8 cellular contexts compared by ENCODE assay signal in the genomic region with DNA sequence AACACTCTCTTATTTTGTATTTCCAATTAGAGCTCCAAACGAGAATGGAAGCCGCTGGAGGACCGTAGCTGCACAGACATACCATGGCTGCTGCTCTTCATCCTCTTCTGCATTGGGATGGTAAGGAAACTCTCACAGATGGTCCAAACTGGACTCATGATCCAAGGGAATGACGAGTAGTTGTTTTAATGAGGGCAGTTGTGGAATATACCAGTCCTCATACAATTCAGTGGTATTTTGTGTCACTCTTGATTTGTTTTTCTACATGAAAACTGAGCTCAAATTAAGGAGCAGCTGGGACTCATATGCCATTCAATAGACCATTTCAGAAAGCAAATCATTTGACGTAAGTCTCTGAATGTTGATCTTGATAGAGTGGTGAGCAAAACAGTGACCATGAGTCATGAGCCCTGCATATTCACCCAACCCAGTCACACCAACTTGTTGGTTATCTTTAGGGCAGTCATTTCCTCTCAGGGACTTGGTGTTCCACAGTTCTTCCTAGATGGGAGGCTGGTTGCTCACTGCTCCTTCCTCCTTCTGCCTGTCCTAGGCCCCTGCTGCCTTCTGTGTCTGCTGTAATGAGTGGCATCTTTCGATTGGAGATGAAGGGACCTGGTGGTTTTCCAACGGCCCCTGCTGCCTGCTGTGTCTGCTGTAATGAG. TPM values are rescaled to one million over a fixed set of nuclear protein-coding genes. Genes with fewer than 3 reads are reported as not detected.
DNase-seq lines count a peak whose midpoint lies in the region; ATAC-seq and TF ChIP-seq lines count a peak whose summit lies in the region.

No MANE protein-coding gene starts in this region.

- no peak overlapping the region for H3K4me2 ChIP-seq in Karpas-422 (ENCODE audit: low read depth, low read length, poor library complexity, severe bottlenecking)

- H3K9me2 ChIP-seq in Karpas-422 (replicated peaks; ENCODE audit: insufficient read depth, low read length), result no peaks in the 10 kb centered on the region

- in situ Hi-C loops in KBM-7 (cut with MboI; ENCODE audit: low pct_unique_long_range_greater_than_20kb, low sequenced_read_pairs), result no loop called here

- no peak overlapping the region for H3K9ac ChIP-seq in Karpas-422 (ENCODE audit: low read length)

- ATAC-seq in mucosa of descending colon (peak; percentile 98), HG03175 (IDR thresholded peaks at IDR 0.05; ENCODE audit: unreplicated experiment) (no peak)

- no peak overlapping the region for H2AFZ ChIP-seq in Karpas-422 (ENCODE audit: low read length)

- CTCF ChIA-PET in BJ (lab: Yijun Ruan, JAX), result no interaction called here

- H3K4me3 ChIP-seq in BJ (ENCODE audit: low read depth, low read length), result no peak overlapping the region
- H3K4me3 ChIP-seq in mucosa of descending colon, result no peak overlapping the region
- H3K4me3 ChIP-seq in Karpas-422 (ENCODE audit: low read length), result no peak overlapping the region

- no peaks in the 10 kb centered on the region for H3K79me2 ChIP-seq in Karpas-422 (ENCODE audit: low read length)

- H4K20me1 ChIP-seq in Karpas-422 (ENCODE audit: insufficient read depth, low read depth, low read length), result no peaks in the 10 kb centered on the region

- no peaks in the 10 kb centered on the region for H3K4me1 ChIP-seq in mucosa of descending colon (ENCODE audit: low read depth)
- no peaks in the 10 kb centered on the region for H3K4me1 ChIP-seq in Karpas-422 (ENCODE audit: low read length)

- H3K36me3 ChIP-seq in BJ (ENCODE audit: control insufficient read depth, insufficient read depth, low read length), result no peaks in the 10 kb centered on the region; the same call in 1 of the 2 replicates
- H3K36me3 ChIP-seq in mucosa of descending colon (ENCODE audit: low read depth), result no peaks in the 10 kb centered on the region
- no peaks in the 10 kb centered on the region for H3K36me3 ChIP-seq in Karpas-422 (ENCODE audit: insufficient read depth, low read length)

- POLR2A ChIA-PET in BJ (lab: Charles Lee), result no interaction called here

- H3K27ac ChIP-seq in cingulate gyrus (ENCODE audit: low read depth, low read length), result peak overlapping the region; percentile 88
- no peak overlapping the region for H3K27ac ChIP-seq in Karpas-422 (ENCODE audit: low read length)

- intact Hi-C loops in mucosa of descending colon (cut with DNase I, micrococcal nuclease), result no loop called here

- peak; percentile 60 for DNase-seq in BJ (ENCODE audit: low read depth)
- DNase-seq in KBM-7, result peak; percentile 32
- no peak for DNase-seq in mucosa of descending colon
- DNase-seq in COR-L47 (lab: John Stamatoyannopoulos, UW), result no peak
- no peak for DNase-seq in cortex of kidney (lab: John Stamatoyannopoulos, UW)
- DNase-seq in Karpas-422, result no peak

- H3K9me3 ChIP-seq in mucosa of descending colon (no peaks in the 10 kb centered on the region), Karpas-422 (ENCODE audit: low read length) (no peaks in the 10 kb centered on the region)

- H3K27me3 ChIP-seq in BJ (ENCODE audit: control insufficient read depth, insufficient read depth, low read length) (no peaks in the 10 kb centered on the region), Karpas-422 (ENCODE audit: low read length) (no peaks in the 10 kb centered on the region)

- TF ChIP-seq CTCF in BJ (IDR thresholded peaks at IDR 0.05; ENCODE audit: insufficient read depth, low read depth, low read length), result no peak
- no peak for TF ChIP-seq CTCF in mucosa of descending colon (IDR thresholded peaks at IDR 0.05)

RNA-seq across cellular contexts. Expression of gene SLC44A1, which starts 54.9 kb away (rescaled TPM):
- polyA plus RNA-seq in BJ (2011; rRNA removed), result 6.6 and 15.3 TPM in 2 replicates
- 16.0 and 24.2 TPM in 2 replicates for polyA minus RNA-seq in BJ (2011; rRNA and poly(A)+ RNA removed)
- total RNA-seq in mucosa of descending colon, result 100 to 1,000 TPM in 2 of 3 donors, 10 to 100 TPM in 1; 85.1 to 183 (median 121) TPM
- 3.2 and 3.7 TPM in 2 replicates for total RNA-seq in Karpas-422 (2014; rRNA removed; shearing (Covaris generic); ENCODE audit: low replicate concordance)

Comparison
In these comparisons a context has a peak if more than half of its experiments do, and no peak if none do; other contexts are left out.
1. DNase-seq: peak in BJ (single experiment) and KBM-7 (single experiment); none in mucosa of descending colon (0 of 3), COR-L47 (single experiment), cortex of kidney (single experiment) and Karpas-422 (single experiment).
2. RNA of gene SLC44A1, which starts 54.9 kb away (total RNA-seq): 85.1 to 183 TPM in mucosa of descending colon; 3.2 to 3.7 TPM in Karpas-422; every median in the first group is over 10 times any median in the second.